1 cellular context compared by ENCODE assay signal in the genomic region with DNA sequence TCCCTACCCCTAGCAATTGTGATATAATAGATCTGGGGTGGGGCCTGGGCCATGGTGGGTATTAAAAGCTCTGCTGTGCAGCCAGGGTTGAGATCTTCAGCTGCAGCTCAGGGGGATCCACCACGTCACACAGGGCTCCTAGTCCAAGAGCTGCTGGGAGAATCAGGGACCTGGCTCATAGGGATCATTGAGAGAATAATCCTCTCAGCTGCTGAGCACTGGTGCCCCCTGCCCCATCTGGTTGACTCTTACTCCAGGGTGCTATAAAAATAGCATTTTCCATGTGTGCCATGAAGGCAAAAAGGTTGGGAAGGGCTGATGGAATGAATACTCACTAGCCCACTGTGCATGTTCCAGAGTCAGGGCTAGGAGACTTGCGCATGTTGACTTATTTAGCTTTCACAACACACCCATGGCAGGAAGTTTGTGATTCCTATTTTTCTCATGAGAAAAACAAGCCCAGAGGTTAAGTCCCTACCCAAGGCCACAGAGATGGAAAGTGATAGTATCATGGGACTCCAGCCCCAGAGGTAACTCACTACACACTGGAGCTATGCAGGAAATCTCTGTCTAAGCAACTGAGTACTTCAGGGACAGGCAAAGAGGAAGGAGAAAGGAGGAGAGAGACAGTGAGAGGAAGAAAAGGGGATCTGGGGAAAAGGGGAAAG.
A peak's percentile ranks its signal among the peaks of the same experiment; 100 is the strongest.
TF ChIP-seq lines count a peak whose summit lies in the region.

No MANE protein-coding gene starts in this region.

TF ChIP-seq in HepG2, 621 proteins besides CTCF, POLR2A, EP300 and RAD21 (continued from another document):
- TF ChIP-seq IKZF1 (IDR thresholded peaks at IDR 0.05) (no peak), ZNF777 (CRISPR knock-in tag; IDR thresholded peaks at IDR 0.05) (no peak), YY1 (IDR thresholded peaks at IDR 0.05; ENCODE audit: insufficient read depth, insufficient replicate concordance, low read depth, low read length) (no peak), KDM4B (CRISPR knock-in tag; IDR thresholded peaks at IDR 0.05) (no peak), JUN (CRISPR knock-in tag; IDR thresholded peaks at IDR 0.05) (no peak), ARHGAP35 (CRISPR knock-in tag; IDR thresholded peaks at IDR 0.05; ENCODE audit: borderline replicate concordance) (no peak), SETDB1 (CRISPR knock-in tag; IDR thresholded peaks at IDR 0.05; ENCODE audit: borderline replicate concordance) (0 out of 2 replicates have a peak, but pooled peaks have one; percentile 54), ZSCAN20 (CRISPR knock-in tag; IDR thresholded peaks at IDR 0.05; ENCODE audit: borderline replicate concordance) (no peak), RXRB (CRISPR knock-in tag; IDR thresholded peaks at IDR 0.05; ENCODE audit: borderline replicate concordance) (peak; percentile 92), CENPT (CRISPR knock-in tag; IDR thresholded peaks at IDR 0.05; ENCODE audit: low read depth) (no peak), ZNF256 (CRISPR knock-in tag; conservative IDR thresholded peaks at IDR 0.05) (no peak), MIER3 (CRISPR knock-in tag; IDR thresholded peaks at IDR 0.05; ENCODE audit: borderline replicate concordance) (no peak), HDAC6 (IDR thresholded peaks at IDR 0.05; ENCODE audit: low read depth, low read length) (no peak), ZNF547 (CRISPR knock-in tag; IDR thresholded peaks at IDR 0.05) (no peak), SP5 (CRISPR knock-in tag; IDR thresholded peaks at IDR 0.05; ENCODE audit: borderline replicate concordance, low read depth) (no peak), MXD4 (CRISPR knock-in tag; IDR thresholded peaks at IDR 0.05) (no peak), MED8 (CRISPR knock-in tag; IDR thresholded peaks at IDR 0.05; ENCODE audit: insufficient replicate concordance) (no peak), NFYB (CRISPR knock-in tag; IDR thresholded peaks at IDR 0.05) (no peak), ZNF792 (CRISPR knock-in tag; IDR thresholded peaks at IDR 0.05) (peak; percentile 24; the same call in 1 of the 2 replicates), PRMT3 (CRISPR knock-in tag; IDR thresholded peaks at IDR 0.05; ENCODE audit: borderline replicate concordance, low read depth) (no peak), ZNF768 (CRISPR knock-in tag; IDR thresholded peaks at IDR 0.05) (no peak), ZMYM3 (CRISPR knock-in tag; IDR thresholded peaks at IDR 0.05) (peak; percentile 35; the same call in 1 of the 2 replicates), ZNF235 (CRISPR knock-in tag; IDR thresholded peaks at IDR 0.05; ENCODE audit: borderline replicate concordance) (no peak), NFE2L2 (IDR thresholded peaks at IDR 0.05; ENCODE audit: low read length) (no peak), ZFP1 (CRISPR knock-in tag; IDR thresholded peaks at IDR 0.05) (no peak)
- TF ChIP-seq, protein P1, sequence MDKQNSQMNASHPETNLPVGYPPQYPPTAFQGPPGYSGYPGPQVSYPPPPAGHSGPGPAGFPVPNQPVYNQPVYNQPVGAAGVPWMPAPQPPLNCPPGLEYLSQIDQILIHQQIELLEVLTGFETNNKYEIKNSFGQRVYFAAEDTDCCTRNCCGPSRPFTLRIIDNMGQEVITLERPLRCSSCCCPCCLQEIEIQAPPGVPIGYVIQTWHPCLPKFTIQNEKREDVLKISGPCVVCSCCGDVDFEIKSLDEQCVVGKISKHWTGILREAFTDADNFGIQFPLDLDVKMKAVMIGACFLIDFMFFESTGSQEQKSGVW (CRISPR knock-in tag; IDR thresholded peaks at IDR 0.05; ENCODE audit: borderline replicate concordance): no peak
- TF ChIP-seq, protein P2, sequence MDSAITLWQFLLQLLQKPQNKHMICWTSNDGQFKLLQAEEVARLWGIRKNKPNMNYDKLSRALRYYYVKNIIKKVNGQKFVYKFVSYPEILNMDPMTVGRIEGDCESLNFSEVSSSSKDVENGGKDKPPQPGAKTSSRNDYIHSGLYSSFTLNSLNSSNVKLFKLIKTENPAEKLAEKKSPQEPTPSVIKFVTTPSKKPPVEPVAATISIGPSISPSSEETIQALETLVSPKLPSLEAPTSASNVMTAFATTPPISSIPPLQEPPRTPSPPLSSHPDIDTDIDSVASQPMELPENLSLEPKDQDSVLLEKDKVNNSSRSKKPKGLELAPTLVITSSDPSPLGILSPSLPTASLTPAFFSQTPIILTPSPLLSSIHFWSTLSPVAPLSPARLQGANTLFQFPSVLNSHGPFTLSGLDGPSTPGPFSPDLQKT (CRISPR knock-in tag; IDR thresholded peaks at IDR 0.05; ENCODE audit: borderline replicate concordance): no peak
- TF ChIP-seq, protein P3, sequence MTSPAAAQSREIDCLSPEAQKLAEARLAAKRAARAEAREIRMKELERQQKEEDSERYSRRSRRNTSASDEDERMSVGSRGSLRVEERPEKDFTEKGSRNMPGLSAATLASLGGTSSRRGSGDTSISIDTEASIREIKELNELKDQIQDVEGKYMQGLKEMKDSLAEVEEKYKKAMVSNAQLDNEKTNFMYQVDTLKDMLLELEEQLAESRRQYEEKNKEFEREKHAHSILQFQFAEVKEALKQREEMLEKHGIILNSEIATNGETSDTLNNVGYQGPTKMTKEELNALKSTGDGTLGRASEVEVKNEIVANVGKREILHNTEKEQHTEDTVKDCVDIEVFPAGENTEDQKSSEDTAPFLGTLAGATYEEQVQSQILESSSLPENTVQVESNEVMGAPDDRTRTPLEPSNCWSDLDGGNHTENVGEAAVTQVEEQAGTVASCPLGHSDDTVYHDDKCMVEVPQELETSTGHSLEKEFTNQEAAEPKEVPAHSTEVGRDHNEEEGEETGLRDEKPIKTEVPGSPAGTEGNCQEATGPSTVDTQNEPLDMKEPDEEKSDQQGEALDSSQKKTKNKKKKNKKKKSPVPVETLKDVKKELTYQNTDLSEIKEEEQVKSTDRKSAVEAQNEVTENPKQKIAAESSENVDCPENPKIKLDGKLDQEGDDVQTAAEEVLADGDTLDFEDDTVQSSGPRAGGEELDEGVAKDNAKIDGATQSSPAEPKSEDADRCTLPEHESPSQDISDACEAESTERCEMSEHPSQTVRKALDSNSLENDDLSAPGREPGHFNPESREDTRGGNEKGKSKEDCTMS (CRISPR knock-in tag; conservative IDR thresholded peaks at IDR 0.05): no peak
TF ChIP-seq in HepG2: peak in this region for 71.
